In genomic region chr2:221527759-221528444, GRCh38 we compare ENCODE assay signal across 9 cellular contexts. TPM values are rescaled to one million over a fixed set of nuclear protein-coding genes. Genes with fewer than 3 reads are reported as not detected.
A peak's percentile ranks its signal among the peaks of the same experiment; 100 is the strongest.
DNase-seq lines count a peak whose midpoint lies in the region; ATAC-seq and TF ChIP-seq lines count a peak whose summit lies in the region.
"Had no signal": no experiment of that assay in that cellular context is flagged by ENCODE, and none has a peak within 500 bp of the region (broad histone marks: within the 10 kb centered on the region; RNA-seq: fewer than 3 reads in every experiment).

No MANE protein-coding gene starts in this region.

- H2BK120ac ChIP-seq in IMR-90 (ENCODE audit: low read depth, low read length), result peak overlapping the region; percentile 62; the same call in 1 of the 2 replicates

- TF ChIP-seq CTCF in IMR-90 (conservative IDR thresholded peaks at IDR 0.05; ENCODE audit: low read depth, low read length) (no peak), psoas muscle (IDR thresholded peaks at IDR 0.05) (no peak)

- no peak overlapping the region; the same call in 1 of the 2 replicates for H3K9ac ChIP-seq in IMR-90 (ENCODE audit: low read depth, low read length)
- H3K9ac ChIP-seq: parathyroid adenoma had no signal

- BruUV-seq in IMR-90 (replicated peaks; lab: Mats Ljungman, UMichigan), result no TSS peak

- WGBS in IMR-90 (ENCODE audit: extremely low coverage in 2 of 2, insufficient read length in 1 of 2), 2 experiments, result 28% methylated on average over 2 of the region's 9 CpGs; no CpG with 5 or more reads in 1 of the 2 experiments
- WGBS in psoas muscle, 3 donors, result 57 to 64% (median 59%) methylated on average over 9 of the region's 9 CpGs

- no peak for TF ChIP-seq POLR2A in IMR-90 (IDR thresholded peaks at IDR 0.05; ENCODE audit: low read depth, low read length)

- POLR2A ChIA-PET in IMR-90 (lab: Charles Lee; ENCODE audit: unreplicated experiment), result no interaction called here

- intact Hi-C loops in IMR-90 (cut with micrococcal nuclease), result no loop called here
- intact Hi-C loops in Right ventricle myocardium superior (cut with DNase I), result no loop called here
- intact Hi-C loops in psoas muscle (cut with DNase I), result no loop called here

- H2AFZ ChIP-seq in IMR-90 (replicated peaks; ENCODE audit: low read length, poor library complexity), result peak overlapping the region; percentile 44
- H2AFZ ChIP-seq: parathyroid adenoma had no signal

- peak overlapping the region; percentile 57; the same call in 1 of the 3 replicates for H2BK15ac ChIP-seq in IMR-90 (ENCODE audit: low read depth, low read length)

- peak overlapping the region; percentile 64 for H3K14ac ChIP-seq in IMR-90 (replicated peaks; ENCODE audit: low read depth, low read length)

- H3K23ac ChIP-seq in IMR-90 (ENCODE audit: low read depth, low read length), result peak overlapping the region; percentile 77; the same call in 1 of the 2 replicates

- H4K91ac ChIP-seq in IMR-90 (ENCODE audit: insufficient read depth, low read depth, low read length), result peak overlapping the region; percentile 64

- dilution Hi-C loops in IMR-90 (cut with HindIII; ENCODE audit: low sequenced_read_pairs, unreplicated experiment), result no loop called here

- no peak for TF ChIP-seq RAD21 in IMR-90 (IDR thresholded peaks at IDR 0.05; ENCODE audit: low read length)

- no peaks in the 10 kb centered on the region for H3K9me3 ChIP-seq in IMR-90 (ENCODE audit: control insufficient read depth, insufficient read depth, low read length)
- no peaks in the 10 kb centered on the region for H3K9me3 ChIP-seq in psoas muscle

- peak overlapping the region; percentile 23 for H2AK5ac ChIP-seq in IMR-90 (ENCODE audit: low read depth, low read length)

- DNase-seq in IMR-90, result peak; percentile 45
- DNase-seq in T-helper 9 cell, result peak; percentile 27
- DNase-seq in Right ventricle myocardium superior, result no peak
- DNase-seq in psoas muscle, result no peak
- no peak for DNase-seq in NCI-H2029 treated with DMSO at 0.1 percent for 48 hours (lab: John Stamatoyannopoulos, UW)
- no peak for DNase-seq in NCI-H1436 (lab: John Stamatoyannopoulos, UW)
- DNase-seq: NCI-H1417 treated with DMSO at 0.1 percent for 48 hours had no signal

- H3K56ac ChIP-seq in IMR-90 (ENCODE audit: extremely low read depth, insufficient read depth, low read length), result no peak overlapping the region

- H3K4me2 ChIP-seq in IMR-90 (ENCODE audit: low read depth, low read length), result peak overlapping the region; percentile 60

- H3K9me1 ChIP-seq in IMR-90 (ENCODE audit: insufficient read depth, low read length), result peaks cover 9% of the 10 kb centered on the region

- peak overlapping the region; percentile 68 to 80 for H4K8ac ChIP-seq in IMR-90 (ENCODE audit: low read depth in 2 of 2, low read length in 2 of 2)

- ATAC-seq in IMR-90 (ENCODE audit: low read depth), result peak; percentile 55
- ATAC-seq in Right ventricle myocardium superior (ENCODE audit: poor library complexity), result peak; percentile 39
- ATAC-seq in psoas muscle, result no peak
- no peak for ATAC-seq in GM19328 (IDR thresholded peaks at IDR 0.05; ENCODE audit: unreplicated experiment)

- H3K4ac ChIP-seq in IMR-90 (ENCODE audit: low read depth, low read length), result peak overlapping the region; percentile 71

- CTCF ChIA-PET in IMR-90 (lab: Yijun Ruan, JAX), result no interaction called here

- peak overlapping the region; percentile 87 for H3K18ac ChIP-seq in IMR-90 (ENCODE audit: low read depth, low read length)

- H3K27me3 ChIP-seq in IMR-90 (ENCODE audit: control insufficient read depth, insufficient read depth, low read length) (no peaks in the 10 kb centered on the region), psoas muscle (ENCODE audit: insufficient read depth in 3 of 3, low read length in 2 of 3) (no peaks in the 10 kb centered on the region)

- H3K36me3 ChIP-seq in IMR-90 (ENCODE audit: control insufficient read depth, insufficient read depth, low read length), result peaks cover 3% of the 10 kb centered on the region; the same call in 1 of the 2 replicates
- H3K36me3 ChIP-seq in psoas muscle (ENCODE audit: insufficient read depth in 1 of 2, low read depth in 1 of 2), result no peaks in the 10 kb centered on the region

- no peak overlapping the region for H2AK9ac ChIP-seq in IMR-90 (replicated peaks; ENCODE audit: low read depth, low read length, poor library complexity)

- H4K20me1 ChIP-seq in IMR-90 (ENCODE audit: insufficient read depth, low read length), result no peaks in the 10 kb centered on the region

- peaks cover 23% of the 10 kb centered on the region for H3K4me1 ChIP-seq in IMR-90 (ENCODE audit: control insufficient read depth, insufficient read depth, low read length)
- peaks cover 9% of the 10 kb centered on the region for H3K4me1 ChIP-seq in psoas muscle
- H3K4me1 ChIP-seq: parathyroid adenoma had no signal

- H3K27ac ChIP-seq in IMR-90 (ENCODE audit: insufficient read depth, low read length) (peak overlapping the region; percentile 26; the same call in 1 of the 2 replicates), psoas muscle (peak overlapping the region; percentile 23)
- H3K27ac ChIP-seq: parathyroid adenoma had no signal

- H2BK20ac ChIP-seq in IMR-90 (ENCODE audit: low read depth, low read length), result peak overlapping the region; percentile 73

- H3K79me1 ChIP-seq in IMR-90 (ENCODE audit: low read depth in 1 of 2, low read length in 2 of 2), result peaks cover 26 to 31% of the 10 kb centered on the region in 2 experiments

- peak overlapping the region; percentile 94 for H4K5ac ChIP-seq in IMR-90 (ENCODE audit: low read depth, low read length)

- H2BK5ac ChIP-seq in IMR-90 (ENCODE audit: low read depth, low read length, poor library complexity, severe bottlenecking), result peak overlapping the region; percentile 63

- H3K4me3 ChIP-seq in IMR-90 (ENCODE audit: insufficient read depth, low read depth, low read length) (no peak overlapping the region), psoas muscle (no peak overlapping the region)

- in situ Hi-C loops in IMR-90 (cut with MboI; ENCODE audit: low sequenced_read_pairs), result no loop called here

TF ChIP-seq in IMR-90, 13 proteins besides CTCF, POLR2A, EP300 and RAD21:
- TF ChIP-seq SMC3 (IDR thresholded peaks at IDR 0.05; ENCODE audit: low read depth, low read length) (no peak), CHD1 (IDR thresholded peaks at IDR 0.05; ENCODE audit: low read depth, low read length) (no peak), RCOR1 (IDR thresholded peaks at IDR 0.05; ENCODE audit: insufficient replicate concordance, low read length) (no peak), USF2 (IDR thresholded peaks at IDR 0.05; ENCODE audit: low read depth, low read length) (no peak)
TF ChIP-seq in IMR-90: peak in this region for 0.

RNA-seq across cellular contexts. Expression of gene EPHA4, which starts 44.2 kb away (rescaled TPM):
- total RNA-seq in IMR-90 (2012; rRNA removed) (111 and 132 TPM in 2 replicates), Right ventricle myocardium superior (11.9 TPM), psoas muscle (1 to 10 TPM; 3.3 to 5.9 (median 4.8) TPM)
- polyA plus RNA-seq in IMR-90 (2012; rRNA removed) (30.7 and 36.9 TPM in 2 replicates), psoas muscle (1 to 10 TPM in 2 of 3 donors, under 1 TPM in 1; 0.76 to 6.3 (median 1.3) TPM)
- 17.3 and 20.6 TPM in 2 replicates for polyA plus RNA-seq in IMR-90 (2012; cell fraction: cytosol; rRNA removed)
- polyA plus RNA-seq in IMR-90 (2012; cell fraction: nucleus; rRNA removed; ENCODE audit: low replicate concordance), result 25.9 and 75.6 TPM in 2 replicates

Comparison
In these comparisons a context has a peak if more than half of its experiments do, and no peak if none do; other contexts are left out.
1. ATAC-seq: peak in IMR-90 (single experiment) and Right ventricle myocardium superior (single experiment); none in psoas muscle (0 of 4) and GM19328 (single experiment).
2. DNase-seq: peak in IMR-90 (single experiment) and T-helper 9 cell (single experiment); none in Right ventricle myocardium superior (single experiment), psoas muscle (0 of 2), NCI-H2029 treated with DMSO at 0.1 percent for 48 hours (single experiment) and NCI-H1436 (single experiment).